1 cellular context compared by ENCODE assay signal in the genomic region with DNA sequence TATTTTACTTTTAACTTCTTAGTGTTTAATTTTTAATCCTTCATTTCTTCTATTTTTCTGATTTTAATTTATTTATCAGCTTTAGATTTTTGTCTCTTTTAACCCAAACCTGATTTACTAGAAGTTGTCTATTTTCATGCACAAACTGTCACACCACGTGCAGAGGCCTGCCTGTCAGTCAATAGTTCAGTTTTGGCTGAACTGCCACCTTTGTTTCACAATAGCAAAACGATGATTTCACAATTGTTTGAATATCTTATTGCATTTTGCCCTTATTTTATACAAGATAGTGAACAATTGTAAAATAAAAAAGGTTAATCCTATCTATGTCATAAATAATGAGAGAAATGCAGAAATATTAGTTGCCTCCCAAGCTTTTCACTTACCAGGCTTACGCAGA.
TF ChIP-seq lines count a peak whose summit lies in the region.

No MANE protein-coding gene starts in this region.

TF ChIP-seq in HepG2, 621 proteins besides CTCF, POLR2A, EP300 and RAD21 (continued from another document and continues in another):
- TF ChIP-seq MED13 (CRISPR knock-in tag; IDR thresholded peaks at IDR 0.05), result no peak
- TF ChIP-seq MIXL1 (CRISPR knock-in tag; IDR thresholded peaks at IDR 0.05), result peak; percentile 62; the same call in 1 of the 2 replicates
- TF ChIP-seq, protein P1, sequence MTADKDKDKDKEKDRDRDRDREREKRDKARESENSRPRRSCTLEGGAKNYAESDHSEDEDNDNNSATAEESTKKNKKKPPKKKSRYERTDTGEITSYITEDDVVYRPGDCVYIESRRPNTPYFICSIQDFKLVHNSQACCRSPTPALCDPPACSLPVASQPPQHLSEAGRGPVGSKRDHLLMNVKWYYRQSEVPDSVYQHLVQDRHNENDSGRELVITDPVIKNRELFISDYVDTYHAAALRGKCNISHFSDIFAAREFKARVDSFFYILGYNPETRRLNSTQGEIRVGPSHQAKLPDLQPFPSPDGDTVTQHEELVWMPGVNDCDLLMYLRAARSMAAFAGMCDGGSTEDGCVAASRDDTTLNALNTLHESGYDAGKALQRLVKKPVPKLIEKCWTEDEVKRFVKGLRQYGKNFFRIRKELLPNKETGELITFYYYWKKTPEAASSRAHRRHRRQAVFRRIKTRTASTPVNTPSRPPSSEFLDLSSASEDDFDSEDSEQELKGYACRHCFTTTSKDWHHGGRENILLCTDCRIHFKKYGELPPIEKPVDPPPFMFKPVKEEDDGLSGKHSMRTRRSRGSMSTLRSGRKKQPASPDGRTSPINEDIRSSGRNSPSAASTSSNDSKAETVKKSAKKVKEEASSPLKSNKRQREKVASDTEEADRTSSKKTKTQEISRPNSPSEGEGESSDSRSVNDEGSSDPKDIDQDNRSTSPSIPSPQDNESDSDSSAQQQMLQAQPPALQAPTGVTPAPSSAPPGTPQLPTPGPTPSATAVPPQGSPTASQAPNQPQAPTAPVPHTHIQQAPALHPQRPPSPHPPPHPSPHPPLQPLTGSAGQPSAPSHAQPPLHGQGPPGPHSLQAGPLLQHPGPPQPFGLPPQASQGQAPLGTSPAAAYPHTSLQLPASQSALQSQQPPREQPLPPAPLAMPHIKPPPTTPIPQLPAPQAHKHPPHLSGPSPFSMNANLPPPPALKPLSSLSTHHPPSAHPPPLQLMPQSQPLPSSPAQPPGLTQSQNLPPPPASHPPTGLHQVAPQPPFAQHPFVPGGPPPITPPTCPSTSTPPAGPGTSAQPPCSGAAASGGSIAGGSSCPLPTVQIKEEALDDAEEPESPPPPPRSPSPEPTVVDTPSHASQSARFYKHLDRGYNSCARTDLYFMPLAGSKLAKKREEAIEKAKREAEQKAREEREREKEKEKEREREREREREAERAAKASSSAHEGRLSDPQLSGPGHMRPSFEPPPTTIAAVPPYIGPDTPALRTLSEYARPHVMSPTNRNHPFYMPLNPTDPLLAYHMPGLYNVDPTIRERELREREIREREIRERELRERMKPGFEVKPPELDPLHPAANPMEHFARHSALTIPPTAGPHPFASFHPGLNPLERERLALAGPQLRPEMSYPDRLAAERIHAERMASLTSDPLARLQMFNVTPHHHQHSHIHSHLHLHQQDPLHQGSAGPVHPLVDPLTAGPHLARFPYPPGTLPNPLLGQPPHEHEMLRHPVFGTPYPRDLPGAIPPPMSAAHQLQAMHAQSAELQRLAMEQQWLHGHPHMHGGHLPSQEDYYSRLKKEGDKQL (CRISPR knock-in tag; IDR thresholded peaks at IDR 0.05; ENCODE audit: low read depth), result 0 out of 2 replicates have a peak, but pooled peaks have one; percentile 38
- TF ChIP-seq GATA4 (IDR thresholded peaks at IDR 0.05; ENCODE audit: borderline replicate concordance, low read depth), result no peak
- no peak for TF ChIP-seq YY1 (IDR thresholded peaks at IDR 0.05; ENCODE audit: insufficient read depth, insufficient replicate concordance, low read depth, low read length)
- peak; percentile 46; the same call in 1 of the 2 replicates for TF ChIP-seq HNF4G (IDR thresholded peaks at IDR 0.05; ENCODE audit: borderline replicate concordance, low read depth, low read length)
- 0 out of 2 replicates have a peak, but pooled peaks have one; percentile 38 for TF ChIP-seq HNF4G (CRISPR knock-in tag; IDR thresholded peaks at IDR 0.05; ENCODE audit: borderline replicate concordance, low read depth)
- TF ChIP-seq ISX (CRISPR knock-in tag; conservative IDR thresholded peaks at IDR 0.05), result 0 out of 2 replicates have a peak, but pooled peaks have one; percentile 55
- TF ChIP-seq, protein P2, sequence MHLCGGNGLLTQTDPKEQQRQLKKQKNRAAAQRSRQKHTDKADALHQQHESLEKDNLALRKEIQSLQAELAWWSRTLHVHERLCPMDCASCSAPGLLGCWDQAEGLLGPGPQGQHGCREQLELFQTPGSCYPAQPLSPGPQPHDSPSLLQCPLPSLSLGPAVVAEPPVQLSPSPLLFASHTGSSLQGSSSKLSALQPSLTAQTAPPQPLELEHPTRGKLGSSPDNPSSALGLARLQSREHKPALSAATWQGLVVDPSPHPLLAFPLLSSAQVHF (CRISPR knock-in tag; IDR thresholded peaks at IDR 0.05), result no peak
- TF ChIP-seq, protein P3, sequence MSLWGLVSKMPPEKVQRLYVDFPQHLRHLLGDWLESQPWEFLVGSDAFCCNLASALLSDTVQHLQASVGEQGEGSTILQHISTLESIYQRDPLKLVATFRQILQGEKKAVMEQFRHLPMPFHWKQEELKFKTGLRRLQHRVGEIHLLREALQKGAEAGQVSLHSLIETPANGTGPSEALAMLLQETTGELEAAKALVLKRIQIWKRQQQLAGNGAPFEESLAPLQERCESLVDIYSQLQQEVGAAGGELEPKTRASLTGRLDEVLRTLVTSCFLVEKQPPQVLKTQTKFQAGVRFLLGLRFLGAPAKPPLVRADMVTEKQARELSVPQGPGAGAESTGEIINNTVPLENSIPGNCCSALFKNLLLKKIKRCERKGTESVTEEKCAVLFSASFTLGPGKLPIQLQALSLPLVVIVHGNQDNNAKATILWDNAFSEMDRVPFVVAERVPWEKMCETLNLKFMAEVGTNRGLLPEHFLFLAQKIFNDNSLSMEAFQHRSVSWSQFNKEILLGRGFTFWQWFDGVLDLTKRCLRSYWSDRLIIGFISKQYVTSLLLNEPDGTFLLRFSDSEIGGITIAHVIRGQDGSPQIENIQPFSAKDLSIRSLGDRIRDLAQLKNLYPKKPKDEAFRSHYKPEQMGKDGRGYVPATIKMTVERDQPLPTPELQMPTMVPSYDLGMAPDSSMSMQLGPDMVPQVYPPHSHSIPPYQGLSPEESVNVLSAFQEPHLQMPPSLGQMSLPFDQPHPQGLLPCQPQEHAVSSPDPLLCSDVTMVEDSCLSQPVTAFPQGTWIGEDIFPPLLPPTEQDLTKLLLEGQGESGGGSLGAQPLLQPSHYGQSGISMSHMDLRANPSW (CRISPR knock-in tag; IDR thresholded peaks at IDR 0.05; ENCODE audit: borderline replicate concordance), result no peak
- TF ChIP-seq POGZ (CRISPR knock-in tag; IDR thresholded peaks at IDR 0.05), result peak; percentile 42; the same call in 1 of the 2 replicates
- peak; percentile 95 for TF ChIP-seq CEBPG (CRISPR knock-in tag; IDR thresholded peaks at IDR 0.05)
- TF ChIP-seq TBX2 (CRISPR knock-in tag; IDR thresholded peaks at IDR 0.05; ENCODE audit: borderline replicate concordance), result no peak
- no peak for TF ChIP-seq RELA (CRISPR knock-in tag; IDR thresholded peaks at IDR 0.05)
- no peak for TF ChIP-seq ZNF10 (CRISPR knock-in tag; IDR thresholded peaks at IDR 0.05; ENCODE audit: borderline replicate concordance, low read depth)
- TF ChIP-seq TCF7 (IDR thresholded peaks at IDR 0.05; ENCODE audit: low read depth), result 0 out of 2 replicates have a peak, but pooled peaks have one; percentile 11
- peak; percentile 32; the same call in 1 of the 2 replicates for TF ChIP-seq ZNF558 (CRISPR knock-in tag; IDR thresholded peaks at IDR 0.05; ENCODE audit: borderline replicate concordance)
- TF ChIP-seq FOXA3 (CRISPR knock-in tag; IDR thresholded peaks at IDR 0.05), result peak; percentile 71; the same call in 1 of the 2 replicates
- 0 out of 2 replicates have a peak, but pooled peaks have one; percentile 38 for TF ChIP-seq ZNF136 (CRISPR knock-in tag; IDR thresholded peaks at IDR 0.05; ENCODE audit: low read depth)
- TF ChIP-seq ZZZ3 (CRISPR knock-in tag; IDR thresholded peaks at IDR 0.05; ENCODE audit: borderline replicate concordance), result no peak
- TF ChIP-seq, protein P4, sequence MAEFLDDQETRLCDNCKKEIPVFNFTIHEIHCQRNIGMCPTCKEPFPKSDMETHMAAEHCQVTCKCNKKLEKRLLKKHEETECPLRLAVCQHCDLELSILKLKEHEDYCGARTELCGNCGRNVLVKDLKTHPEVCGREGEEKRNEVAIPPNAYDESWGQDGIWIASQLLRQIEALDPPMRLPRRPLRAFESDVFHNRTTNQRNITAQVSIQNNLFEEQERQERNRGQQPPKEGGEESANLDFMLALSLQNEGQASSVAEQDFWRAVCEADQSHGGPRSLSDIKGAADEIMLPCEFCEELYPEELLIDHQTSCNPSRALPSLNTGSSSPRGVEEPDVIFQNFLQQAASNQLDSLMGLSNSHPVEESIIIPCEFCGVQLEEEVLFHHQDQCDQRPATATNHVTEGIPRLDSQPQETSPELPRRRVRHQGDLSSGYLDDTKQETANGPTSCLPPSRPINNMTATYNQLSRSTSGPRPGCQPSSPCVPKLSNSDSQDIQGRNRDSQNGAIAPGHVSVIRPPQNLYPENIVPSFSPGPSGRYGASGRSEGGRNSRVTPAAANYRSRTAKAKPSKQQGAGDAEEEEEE (CRISPR knock-in tag; IDR thresholded peaks at IDR 0.05; ENCODE audit: borderline replicate concordance), result no peak
- no peak for TF ChIP-seq ZNF33A (CRISPR knock-in tag; IDR thresholded peaks at IDR 0.05; ENCODE audit: borderline replicate concordance)
- TF ChIP-seq SPEN (CRISPR knock-in tag; IDR thresholded peaks at IDR 0.05; ENCODE audit: low read depth), result 0 out of 2 replicates have a peak, but pooled peaks have one; percentile 37
- no peak for TF ChIP-seq KAT7 (CRISPR knock-in tag; IDR thresholded peaks at IDR 0.05; ENCODE audit: borderline replicate concordance)
- peak; percentile 43; the same call in 1 of the 2 replicates for TF ChIP-seq PPARG (CRISPR knock-in tag; conservative IDR thresholded peaks at IDR 0.05)
- no peak for TF ChIP-seq PCBP2 (optimal IDR thresholded peaks at IDR 0.05; ENCODE audit: low read depth, low read length, poor library complexity, severe bottlenecking)
- TF ChIP-seq RARA (CRISPR knock-in tag; IDR thresholded peaks at IDR 0.05), result peak; percentile 59
- TF ChIP-seq ZFYVE20 (CRISPR knock-in tag; IDR thresholded peaks at IDR 0.05; ENCODE audit: borderline replicate concordance, low read depth), result no peak
- TF ChIP-seq MEIS2 (CRISPR knock-in tag; IDR thresholded peaks at IDR 0.05), result peak; percentile 73; the same call in 1 of the 2 replicates
- peak; percentile 52 for TF ChIP-seq RXRB (CRISPR knock-in tag; IDR thresholded peaks at IDR 0.05; ENCODE audit: borderline replicate concordance)
- TF ChIP-seq ZNF12 (CRISPR knock-in tag; IDR thresholded peaks at IDR 0.05), result no peak
- no peak for TF ChIP-seq ZNF17 (CRISPR knock-in tag; IDR thresholded peaks at IDR 0.05)
- no peak for TF ChIP-seq DMAP1 (CRISPR knock-in tag; IDR thresholded peaks at IDR 0.05)
- TF ChIP-seq, protein P5, sequence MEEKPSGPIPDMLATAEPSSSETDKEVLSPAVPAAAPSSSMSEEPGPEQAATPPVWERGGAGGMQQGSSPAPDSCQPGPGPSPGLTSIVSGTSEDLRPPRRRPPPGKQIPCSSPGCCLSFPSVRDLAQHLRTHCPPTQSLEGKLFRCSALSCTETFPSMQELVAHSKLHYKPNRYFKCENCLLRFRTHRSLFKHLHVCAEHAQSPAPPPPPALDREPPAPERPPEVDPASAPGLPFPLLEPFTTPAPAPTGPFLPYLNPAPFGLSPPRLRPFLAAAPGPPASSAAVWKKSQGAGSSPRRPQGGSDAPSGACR (CRISPR knock-in tag; IDR thresholded peaks at IDR 0.05), result peak; percentile 49; the same call in 1 of the 2 replicates
- TF ChIP-seq, protein P6, sequence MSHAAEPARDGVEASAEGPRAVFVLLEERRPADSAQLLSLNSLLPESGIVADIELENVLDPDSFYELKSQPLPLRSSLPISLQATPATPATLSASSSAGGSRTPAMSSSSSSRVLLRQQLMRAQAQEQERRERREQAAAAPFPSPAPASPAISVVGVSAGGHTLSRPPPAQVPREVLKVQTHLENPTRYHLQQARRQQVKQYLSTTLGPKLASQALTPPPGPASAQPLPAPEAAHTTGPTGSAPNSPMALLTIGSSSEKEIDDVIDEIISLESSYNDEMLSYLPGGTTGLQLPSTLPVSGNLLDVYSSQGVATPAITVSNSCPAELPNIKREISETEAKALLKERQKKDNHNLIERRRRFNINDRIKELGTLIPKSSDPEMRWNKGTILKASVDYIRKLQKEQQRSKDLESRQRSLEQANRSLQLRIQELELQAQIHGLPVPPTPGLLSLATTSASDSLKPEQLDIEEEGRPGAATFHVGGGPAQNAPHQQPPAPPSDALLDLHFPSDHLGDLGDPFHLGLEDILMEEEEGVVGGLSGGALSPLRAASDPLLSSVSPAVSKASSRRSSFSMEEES (CRISPR knock-in tag; IDR thresholded peaks at IDR 0.05), result peak; percentile 49; the same call in 1 of the 2 replicates
- peak; percentile 73 for TF ChIP-seq ZMYM4 (CRISPR knock-in tag; IDR thresholded peaks at IDR 0.05)
- TF ChIP-seq, protein P7, sequence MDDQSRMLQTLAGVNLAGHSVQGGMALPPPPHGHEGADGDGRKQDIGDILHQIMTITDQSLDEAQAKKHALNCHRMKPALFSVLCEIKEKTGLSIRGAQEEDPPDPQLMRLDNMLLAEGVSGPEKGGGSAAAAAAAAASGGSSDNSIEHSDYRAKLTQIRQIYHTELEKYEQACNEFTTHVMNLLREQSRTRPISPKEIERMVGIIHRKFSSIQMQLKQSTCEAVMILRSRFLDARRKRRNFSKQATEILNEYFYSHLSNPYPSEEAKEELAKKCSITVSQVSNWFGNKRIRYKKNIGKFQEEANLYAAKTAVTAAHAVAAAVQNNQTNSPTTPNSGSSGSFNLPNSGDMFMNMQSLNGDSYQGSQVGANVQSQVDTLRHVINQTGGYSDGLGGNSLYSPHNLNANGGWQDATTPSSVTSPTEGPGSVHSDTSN (CRISPR knock-in tag; IDR thresholded peaks at IDR 0.05; ENCODE audit: borderline replicate concordance), result no peak
- no peak for TF ChIP-seq GTF3A (CRISPR knock-in tag; conservative IDR thresholded peaks at IDR 0.05)
- TF ChIP-seq SNAPC2 (CRISPR knock-in tag; IDR thresholded peaks at IDR 0.05), result no peak
- no peak for TF ChIP-seq ZBTB38 (CRISPR knock-in tag; IDR thresholded peaks at IDR 0.05)
- TF ChIP-seq ZNF598 (CRISPR knock-in tag; IDR thresholded peaks at IDR 0.05; ENCODE audit: borderline replicate concordance), result no peak
- no peak for TF ChIP-seq CCAR2 (optimal IDR thresholded peaks at IDR 0.05; ENCODE audit: low read depth, low read length)
- TF ChIP-seq, protein P8, sequence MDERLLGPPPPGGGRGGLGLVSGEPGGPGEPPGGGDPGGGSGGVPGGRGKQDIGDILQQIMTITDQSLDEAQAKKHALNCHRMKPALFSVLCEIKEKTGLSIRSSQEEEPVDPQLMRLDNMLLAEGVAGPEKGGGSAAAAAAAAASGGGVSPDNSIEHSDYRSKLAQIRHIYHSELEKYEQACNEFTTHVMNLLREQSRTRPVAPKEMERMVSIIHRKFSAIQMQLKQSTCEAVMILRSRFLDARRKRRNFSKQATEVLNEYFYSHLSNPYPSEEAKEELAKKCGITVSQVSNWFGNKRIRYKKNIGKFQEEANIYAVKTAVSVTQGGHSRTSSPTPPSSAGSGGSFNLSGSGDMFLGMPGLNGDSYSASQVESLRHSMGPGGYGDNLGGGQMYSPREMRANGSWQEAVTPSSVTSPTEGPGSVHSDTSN (CRISPR knock-in tag; IDR thresholded peaks at IDR 0.05), result peak; percentile 83
- no peak for TF ChIP-seq JUND (CRISPR knock-in tag; IDR thresholded peaks at IDR 0.05)
- TF ChIP-seq ZNF614 (CRISPR knock-in tag; IDR thresholded peaks at IDR 0.05; ENCODE audit: borderline replicate concordance), result 0 out of 2 replicates have a peak, but pooled peaks have one; percentile 27
- peak; percentile 94 for TF ChIP-seq TGIF2 (CRISPR knock-in tag; IDR thresholded peaks at IDR 0.05)
- TF ChIP-seq, protein P9, sequence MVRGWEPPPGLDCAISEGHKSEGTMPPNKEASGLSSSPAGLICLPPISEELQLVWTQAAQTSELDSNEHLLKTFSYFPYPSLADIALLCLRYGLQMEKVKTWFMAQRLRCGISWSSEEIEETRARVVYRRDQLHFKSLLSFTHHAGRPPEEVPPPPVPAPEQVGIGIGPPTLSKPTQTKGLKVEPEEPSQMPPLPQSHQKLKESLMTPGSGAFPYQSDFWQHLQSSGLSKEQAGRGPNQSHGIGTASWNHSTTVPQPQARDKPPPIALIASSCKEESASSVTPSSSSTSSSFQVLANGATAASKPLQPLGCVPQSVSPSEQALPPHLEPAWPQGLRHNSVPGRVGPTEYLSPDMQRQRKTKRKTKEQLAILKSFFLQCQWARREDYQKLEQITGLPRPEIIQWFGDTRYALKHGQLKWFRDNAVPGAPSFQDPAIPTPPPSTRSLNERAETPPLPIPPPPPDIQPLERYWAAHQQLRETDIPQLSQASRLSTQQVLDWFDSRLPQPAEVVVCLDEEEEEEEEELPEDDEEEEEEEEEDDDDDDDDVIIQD (CRISPR knock-in tag; IDR thresholded peaks at IDR 0.05; ENCODE audit: low read depth), result peak; percentile 69; the same call in 1 of the 2 replicates
